Comparison of ENCODE assay signal across 20 cellular contexts in genomic region chr9:101403886-101404285, GRCh38. TPM values are rescaled to one million over a fixed set of nuclear protein-coding genes. Genes with fewer than 3 reads are reported as not detected.
DNase-seq lines count a peak whose midpoint lies in the region; ATAC-seq, FAIRE-seq and TF ChIP-seq lines count a peak whose summit lies in the region.
"Had no signal": no experiment of that assay in that cellular context is flagged by ENCODE, and none has a peak within 500 bp of the region (broad histone marks: within the 10 kb centered on the region; RNA-seq: fewer than 3 reads in every experiment).

No MANE protein-coding gene starts in this region.

- H3K4me1 ChIP-seq in HepG2 (ENCODE audit: insufficient read depth, low read length) (peaks cover 61% of the 10 kb centered on the region), right lobe of liver (peaks cover 0 to 9% (median 0%) of the 10 kb centered on the region in 4 donors), adipocyte (ENCODE audit: control insufficient read depth, insufficient read depth, low read length) (peaks cover 17% of the 10 kb centered on the region), psoas muscle (peaks cover 23% of the 10 kb centered on the region)
- H3K4me1 ChIP-seq: BE2C, HAP-1 had no signal

- peaks cover 38% of the 10 kb centered on the region for H3K9me3 Mint-ChIP-seq in endothelial cell (ENCODE audit: unreplicated experiment)

- H3K36me3 ChIP-seq in HepG2 (replicated peaks in 1 of 2; ENCODE audit: control insufficient read depth in 1 of 2, insufficient read depth in 2 of 2, low read length in 2 of 2): peaks cover 29 to 86% of the 10 kb centered on the region in 2 experiments
- peaks cover 0 to 67% (median 56%) of the 10 kb centered on the region in 4 donors for H3K36me3 ChIP-seq in right lobe of liver
- peaks cover 86% of the 10 kb centered on the region for H3K36me3 ChIP-seq in adipocyte (ENCODE audit: control insufficient read depth, insufficient read depth, low read length, severe bottlenecking)
- H3K36me3 ChIP-seq in psoas muscle (ENCODE audit: insufficient read depth in 1 of 2, low read depth in 1 of 2): peaks cover 48 to 89% of the 10 kb centered on the region in 2 donors

- peaks cover 47% of the 10 kb centered on the region for H3K79me2 ChIP-seq in HepG2 (ENCODE audit: insufficient read depth, low read length)

- intact Hi-C loops in HepG2 (cut with micrococcal nuclease; ENCODE audit: unreplicated experiment) (loop anchor here (1.0 kb wide), 1 partner anchor 16 kb away; no protein-coding TSS in a partner anchor), right lobe of liver (cut with DNase I) (no loop called here), psoas muscle (cut with DNase I) (no loop called here), posterior vena cava (cut with DNase I) (no loop called here)

- H3K9me3 ChIP-seq in HepG2 (ENCODE audit: low read length) (peaks cover 14% of the 10 kb centered on the region; the same call in 1 of the 2 replicates), right lobe of liver (peaks cover 0 to 27% (median 12%) of the 10 kb centered on the region in 4 donors), adipocyte (ENCODE audit: control insufficient read depth, low read length) (peaks cover 59% of the 10 kb centered on the region), psoas muscle (peaks cover 49% of the 10 kb centered on the region)

- no peak for TF ChIP-seq POLR2A in HepG2 (IDR thresholded peaks at IDR 0.05; ENCODE audit: insufficient read depth in 1 of 2, low read depth in 2 of 2, low read length in 2 of 2)
- no peak for TF ChIP-seq POLR2A in right lobe of liver (IDR thresholded peaks at IDR 0.05)

- H3K9ac ChIP-seq in HepG2 (ENCODE audit: insufficient read depth, low read depth, low read length) (no peak overlapping the region), adipocyte (ENCODE audit: low read length) (no peak overlapping the region)
- H3K9ac ChIP-seq: GM23248 had no signal

- H3K4me1 Mint-ChIP-seq in endothelial cell (ENCODE audit: unreplicated experiment): peaks cover 26% of the 10 kb centered on the region

- POLR2A ChIA-PET in HepG2 (lab: Yijun Ruan, JAX): interaction anchor here (0.7 kb wide), 1 partner anchor 12 kb away, joined by 3 read pairs; no protein-coding TSS in a partner anchor

- no peak overlapping the region for H3K4me2 ChIP-seq in HepG2 (ENCODE audit: low read depth, low read length)

- H3K4me3 Mint-ChIP-seq in endothelial cell (ENCODE audit: unreplicated experiment): peak overlapping the region; percentile 83

- H3K4me3 ChIP-seq in HepG2 (replicated peaks in 1 of 3; ENCODE audit: insufficient read depth in 1 of 3, low read depth in 2 of 3, low read length in 3 of 3) (no peak overlapping the region), right lobe of liver (no peak overlapping the region), adipocyte (ENCODE audit: low read length) (peak overlapping the region; percentile 21), psoas muscle (no peak overlapping the region)
- H3K4me3 ChIP-seq: GM23248, HAP-1 had no signal

- H3K27me3 Mint-ChIP-seq in endothelial cell (ENCODE audit: unreplicated experiment): peaks cover 7% of the 10 kb centered on the region
- H3K27me3 Mint-ChIP-seq: CD4-positive, CD25-positive, alpha-beta regulatory T cell; CD8-positive, alpha-beta memory T cell had no signal

- no peak for TF ChIP-seq CTCF in HepG2 (CRISPR knock-in tag; IDR thresholded peaks at IDR 0.05)
- no peak for TF ChIP-seq CTCF in right lobe of liver (IDR thresholded peaks at IDR 0.05)
- TF ChIP-seq CTCF in endothelial cell (IDR thresholded peaks at IDR 0.05; ENCODE audit: unreplicated experiment): no peak
- no peak for TF ChIP-seq CTCF in psoas muscle (IDR thresholded peaks at IDR 0.05)

- TF ChIP-seq RAD21 in HepG2 (CRISPR knock-in tag; IDR thresholded peaks at IDR 0.05): no peak

- TF ChIP-seq EP300 in HepG2 (IDR thresholded peaks at IDR 0.05; ENCODE audit: low read depth in 2 of 2, low read length in 2 of 2) (no peak), HepG2 (CRISPR knock-in tag; IDR thresholded peaks at IDR 0.05; ENCODE audit: borderline replicate concordance) (no peak)

- in situ Hi-C loops in HepG2 (cut with HindIII; ENCODE audit: extremely low pct_ligation_motif_present, low pct_unique_long_range_greater_than_20kb): no loop called here

- no peak overlapping the region for H3K27ac ChIP-seq in HepG2 (ENCODE audit: extremely low read length, insufficient read depth, low read length)
- H3K27ac ChIP-seq in right lobe of liver: no peak overlapping the region
- no peak overlapping the region for H3K27ac ChIP-seq in psoas muscle
- H3K27ac ChIP-seq: GM23248 had no signal

- 98% methylated on average over 5 of the region's 5 CpGs for WGBS in HepG2 (ENCODE audit: low lambda C conversion rate)
- 95% methylated on average over 5 of the region's 5 CpGs for WGBS in right lobe of liver (ENCODE audit: insufficient coverage, low coverage, low lambda C conversion rate, missing lambda C conversion rate)
- 97 to 100% (median 99%) methylated on average over 5 of the region's 5 CpGs for WGBS in psoas muscle, 3 donors

- no TSS peak for BruUV-seq in HepG2 (replicated peaks; lab: Mats Ljungman, UMichigan)

- CTCF ChIA-PET in HepG2 (lab: Yijun Ruan, JAX; ENCODE audit: low intra/inter-chr PET ratio, low total read pairs): no interaction called here

- ATAC-seq in HepG2 (no peak), right lobe of liver (no peak), psoas muscle (no peak)

- FAIRE-seq in HepG2 (lab: Jason Lieb, UNC): no peak
- FAIRE-seq: D721Med, GM12891 had no signal

- H2AFZ ChIP-seq in HepG2 (ENCODE audit: low read length): no peak overlapping the region
- H2AFZ ChIP-seq: GM23248 had no signal

- H3K27ac Mint-ChIP-seq in endothelial cell (ENCODE audit: unreplicated experiment): no peak overlapping the region
- H3K27ac Mint-ChIP-seq: CD8-positive, alpha-beta memory T cell had no signal

- no peak for DNase-seq in HepG2 (ENCODE audit: low spot score)
- DNase-seq in right lobe of liver: no peak
- no peak for DNase-seq in adipocyte (ENCODE audit: low read depth)
- DNase-seq in endothelial cell (ENCODE audit: low spot score): no peak
- no peak for DNase-seq in psoas muscle
- no peak for DNase-seq in cerebellum (ENCODE audit: low spot score)
- DNase-seq in posterior vena cava (ENCODE audit: low spot score): no peak
- DNase-seq: ACHN; BE2C; C1 segment of cervical spinal cord; CD4-positive, CD25-positive, alpha-beta regulatory T cell; CD8-positive, alpha-beta memory T cell; COR-L47; GM23248 had no signal

- H3K27me3 ChIP-seq in HepG2 (ENCODE audit: control insufficient read depth in 1 of 2, insufficient read depth in 2 of 2, low read length in 2 of 2): no peaks in the 10 kb centered on the region; a peak in 1 of 5 replicates
- H3K27me3 ChIP-seq in right lobe of liver: no peaks in the 10 kb centered on the region
- no peaks in the 10 kb centered on the region for H3K27me3 ChIP-seq in adipocyte (replicated peaks; ENCODE audit: control insufficient read depth, insufficient read depth, low read length)
- no peaks in the 10 kb centered on the region for H3K27me3 ChIP-seq in psoas muscle (ENCODE audit: insufficient read depth in 3 of 3, low read length in 2 of 3)
- H3K27me3 ChIP-seq: BE2C had no signal

- H3K36me3 Mint-ChIP-seq in endothelial cell (ENCODE audit: low read depth, unreplicated experiment): peaks cover 84% of the 10 kb centered on the region

- H4K20me1 ChIP-seq in HepG2 (ENCODE audit: insufficient read depth, low read length): 0 out of 2 replicates have a peak, but pooled peaks cover 7% of the 10 kb centered on the region

RNA-seq across cellular contexts. Expression of gene ZNF189, which starts 5.2 kb away (rescaled TPM):
- total RNA-seq in HepG2 (2016; rRNA removed; fragmentation: Illumina TruSeq; extraction: Trizol) (50.0 and 65.4 TPM in 2 replicates), right lobe of liver (1 to 10 TPM; 5.7 to 9.7 (median 8.2) TPM), endothelial cell (ENCODE audit: unreplicated experiment) (31.0 TPM), psoas muscle (10 to 100 TPM in 3 of 4 donors, 1 to 10 TPM in 1; 7.8 to 31.3 (median 12.2) TPM), cerebellum (40.6 TPM), posterior vena cava (10 to 100 TPM; 17.8 to 18.7 TPM)
- 8.6 and 10.3 TPM in 2 replicates for total RNA-seq in HepG2 (2016; cell fraction: cytosol; rRNA removed; fragmentation: Illumina TruSeq; extraction: Trizol; ENCODE audit: low read depth)
- total RNA-seq in HepG2 (2016; cell fraction: insoluble cytoplasmic fraction; rRNA removed; fragmentation: Illumina TruSeq; extraction: Trizol): 48.2 and 65.9 TPM in 2 replicates
- total RNA-seq in HepG2 (2016; cell fraction: membrane; rRNA removed; fragmentation: Illumina TruSeq; extraction: Trizol): 33.1 and 39.4 TPM in 2 replicates
- 46.2 and 50.3 TPM in 2 replicates for total RNA-seq in HepG2 (2016; cell fraction: nucleus; rRNA removed; fragmentation: Illumina TruSeq; extraction: Trizol)
- polyA plus RNA-seq in HepG2 (2011; rRNA removed) (7.9 and 8.4 TPM in 2 replicates), psoas muscle (10 to 100 TPM in 1 of 3 donors, 1 to 10 TPM in 2; 6.1 to 13.2 (median 7.4) TPM)
- polyA plus RNA-seq in HepG2 (2011; cell fraction: cytosol; rRNA removed): 2.8 and 5.5 TPM in 2 replicates
- polyA plus RNA-seq in HepG2 (2011; cell fraction: nucleus; rRNA removed): 11.7 and 16.1 TPM in 2 replicates
- polyA plus RNA-seq in HepG2 (2012): 23.9 and 31.6 TPM in 2 replicates
- polyA plus RNA-seq in HepG2 (2016; cell fraction: cytosol; fragmentation: Illumina TruSeq; extraction: Trizol; ENCODE audit: low read depth): 3.4 and 3.7 TPM in 2 replicates
- polyA plus RNA-seq in HepG2 (2016; cell fraction: insoluble cytoplasmic fraction; fragmentation: Illumina TruSeq; extraction: Trizol; ENCODE audit: low read depth): 40.8 and 42.4 TPM in 2 replicates
- 12.9 and 13.9 TPM in 2 replicates for polyA plus RNA-seq in HepG2 (2016; cell fraction: membrane; fragmentation: Illumina TruSeq; extraction: Trizol; ENCODE audit: low read depth)
- 52.8 and 60.4 TPM in 2 replicates for polyA plus RNA-seq in HepG2 (2016; cell fraction: nucleus; fragmentation: Illumina TruSeq; extraction: Trizol; ENCODE audit: insufficient read depth, low read depth)
- polyA minus RNA-seq in HepG2 (2011; rRNA and poly(A)+ RNA removed; ENCODE audit: low replicate concordance): 2.2 and 6.6 TPM in 2 replicates
- 10.9 and 12.4 TPM in 2 replicates for polyA minus RNA-seq in HepG2 (2011; cell fraction: cytosol; rRNA and poly(A)+ RNA removed)
- polyA minus RNA-seq in HepG2 (2011; cell fraction: nucleus; rRNA and poly(A)+ RNA removed): 77.9 and 116 TPM in 2 replicates

RNA-seq across cellular contexts. Expression of gene MRPL50, which starts 5.5 kb away (rescaled TPM):
- 70.0 and 107 TPM in 2 replicates for total RNA-seq in HepG2 (2016; rRNA removed; fragmentation: Illumina TruSeq; extraction: Trizol)
- 21.0 and 24.1 TPM in 2 replicates for total RNA-seq in HepG2 (2016; cell fraction: cytosol; rRNA removed; fragmentation: Illumina TruSeq; extraction: Trizol; ENCODE audit: low read depth)
- total RNA-seq in HepG2 (2016; cell fraction: insoluble cytoplasmic fraction; rRNA removed; fragmentation: Illumina TruSeq; extraction: Trizol): 68.9 and 116 TPM in 2 replicates
- 28.1 and 35.5 TPM in 2 replicates for total RNA-seq in HepG2 (2016; cell fraction: membrane; rRNA removed; fragmentation: Illumina TruSeq; extraction: Trizol)
- 39.6 and 40.3 TPM in 2 replicates for total RNA-seq in HepG2 (2016; cell fraction: nucleus; rRNA removed; fragmentation: Illumina TruSeq; extraction: Trizol)
- 30.0 and 37.1 TPM in 2 replicates for polyA plus RNA-seq in HepG2 (2011; rRNA removed)
- polyA plus RNA-seq in HepG2 (2011; cell fraction: cytosol; rRNA removed): 12.7 and 22.1 TPM in 2 replicates
- polyA plus RNA-seq in HepG2 (2011; cell fraction: nucleus; rRNA removed): 6.3 and 8.8 TPM in 2 replicates
- polyA plus RNA-seq in HepG2 (2012): 35.5 and 51.6 TPM in 2 replicates
- 9.9 and 11.7 TPM in 2 replicates for polyA plus RNA-seq in HepG2 (2016; cell fraction: cytosol; fragmentation: Illumina TruSeq; extraction: Trizol; ENCODE audit: low read depth)
- polyA plus RNA-seq in HepG2 (2016; cell fraction: insoluble cytoplasmic fraction; fragmentation: Illumina TruSeq; extraction: Trizol; ENCODE audit: low read depth): 93.2 and 105 TPM in 2 replicates
- 17.3 and 19.1 TPM in 2 replicates for polyA plus RNA-seq in HepG2 (2016; cell fraction: membrane; fragmentation: Illumina TruSeq; extraction: Trizol; ENCODE audit: low read depth)
- polyA plus RNA-seq in HepG2 (2016; cell fraction: nucleus; fragmentation: Illumina TruSeq; extraction: Trizol; ENCODE audit: insufficient read depth, low read depth): 41.9 and 44.2 TPM in 2 replicates
- polyA minus RNA-seq in HepG2 (2011; rRNA and poly(A)+ RNA removed; ENCODE audit: low replicate concordance): 2.7 and 4.1 TPM in 2 replicates
- polyA minus RNA-seq in HepG2 (2011; cell fraction: cytosol; rRNA and poly(A)+ RNA removed): 6.6 and 7.6 TPM in 2 replicates
- 36.7 and 38.1 TPM in 2 replicates for polyA minus RNA-seq in HepG2 (2011; cell fraction: nucleus; rRNA and poly(A)+ RNA removed)
- 1 to 10 TPM; 4.6 to 8.7 (median 6.7) TPM for total RNA-seq in right lobe of liver
- 11.1 TPM for total RNA-seq in endothelial cell (ENCODE audit: unreplicated experiment)
- total RNA-seq in psoas muscle: 10 to 100 TPM; 11.0 to 15.2 (median 12.0) TPM
- polyA plus RNA-seq in psoas muscle: 10 to 100 TPM in 2 of 3 donors, 1 to 10 TPM in 1; 8.6 to 19.9 (median 14.1) TPM
- total RNA-seq in cerebellum: 34.2 TPM
- total RNA-seq in posterior vena cava: 1 to 10 TPM; 8.9 to 9.5 TPM

RNA-seq across cellular contexts. Expression of gene BAAT, which starts 19.1 kb away (rescaled TPM):
- total RNA-seq in HepG2 (2016; rRNA removed; fragmentation: Illumina TruSeq; extraction: Trizol) (0.71 and 1.0 TPM in 2 replicates), right lobe of liver (100 to 1,000 TPM; 223 to 648 (median 507) TPM), endothelial cell (ENCODE audit: unreplicated experiment) (not detected), psoas muscle (under 1 TPM; 0.15 to 0.71 (median 0.25) TPM), cerebellum (not detected), posterior vena cava (under 1 TPM in 1 of 2 donors, not detected in 1; 0.09 TPM)
- total RNA-seq in HepG2 (2016; cell fraction: cytosol; rRNA removed; fragmentation: Illumina TruSeq; extraction: Trizol; ENCODE audit: low read depth): 0.20 and 0.26 TPM in 2 replicates
- 0.45 and 0.77 TPM in 2 replicates for total RNA-seq in HepG2 (2016; cell fraction: insoluble cytoplasmic fraction; rRNA removed; fragmentation: Illumina TruSeq; extraction: Trizol)
- total RNA-seq in HepG2 (2016; cell fraction: membrane; rRNA removed; fragmentation: Illumina TruSeq; extraction: Trizol): 0.34 and 0.56 TPM in 2 replicates
- total RNA-seq in HepG2 (2016; cell fraction: nucleus; rRNA removed; fragmentation: Illumina TruSeq; extraction: Trizol): 0.78 and 0.97 TPM in 2 replicates
- polyA plus RNA-seq in HepG2 (2011; rRNA removed) (7.9 and 11.2 TPM in 2 replicates), psoas muscle (under 1 TPM; 0.08 to 0.31 (median 0.08) TPM)
- polyA plus RNA-seq in HepG2 (2011; cell fraction: cytosol; rRNA removed): 3.9 and 10.6 TPM in 2 replicates
- 4.2 and 7.6 TPM in 2 replicates for polyA plus RNA-seq in HepG2 (2011; cell fraction: nucleus; rRNA removed)
- 26.8 and 34.2 TPM in 2 replicates for polyA plus RNA-seq in HepG2 (2012)
- 0.07 and 0.18 TPM in 2 replicates for polyA plus RNA-seq in HepG2 (2016; cell fraction: cytosol; fragmentation: Illumina TruSeq; extraction: Trizol; ENCODE audit: low read depth)
- polyA plus RNA-seq in HepG2 (2016; cell fraction: insoluble cytoplasmic fraction; fragmentation: Illumina TruSeq; extraction: Trizol; ENCODE audit: low read depth): 0.80 and 0.87 TPM in 2 replicates
- polyA plus RNA-seq in HepG2 (2016; cell fraction: membrane; fragmentation: Illumina TruSeq; extraction: Trizol; ENCODE audit: low read depth): 0.22 and 0.24 TPM in 2 replicates
- 1.4 and 1.7 TPM in 2 replicates for polyA plus RNA-seq in HepG2 (2016; cell fraction: nucleus; fragmentation: Illumina TruSeq; extraction: Trizol; ENCODE audit: insufficient read depth, low read depth)
- 0.05 and 7.3 TPM in 2 replicates for polyA minus RNA-seq in HepG2 (2011; rRNA and poly(A)+ RNA removed; ENCODE audit: low replicate concordance)
- polyA minus RNA-seq in HepG2 (2011; cell fraction: cytosol; rRNA and poly(A)+ RNA removed): 5.0 and 10.0 TPM in 2 replicates
- polyA minus RNA-seq in HepG2 (2011; cell fraction: nucleus; rRNA and poly(A)+ RNA removed): 7.6 and 12.8 TPM in 2 replicates
- total RNA-seq: A172; CD8-positive, alpha-beta memory T cell; GM23248; H4 had no signal

RNA-seq across cellular contexts. Expression of gene ALDOB, which starts 31.7 kb away (rescaled TPM):
- total RNA-seq in HepG2 (2016; rRNA removed; fragmentation: Illumina TruSeq; extraction: Trizol): 0.97 and 1.1 TPM in 2 replicates
- total RNA-seq in HepG2 (2016; cell fraction: cytosol; rRNA removed; fragmentation: Illumina TruSeq; extraction: Trizol; ENCODE audit: low read depth): 0.26 and 0.91 TPM in 2 replicates
- total RNA-seq in HepG2 (2016; cell fraction: insoluble cytoplasmic fraction; rRNA removed; fragmentation: Illumina TruSeq; extraction: Trizol): 0.48 and 0.97 TPM in 2 replicates
- 0.86 and 0.90 TPM in 2 replicates for total RNA-seq in HepG2 (2016; cell fraction: membrane; rRNA removed; fragmentation: Illumina TruSeq; extraction: Trizol)
- total RNA-seq in HepG2 (2016; cell fraction: nucleus; rRNA removed; fragmentation: Illumina TruSeq; extraction: Trizol): 0.34 and 0.56 TPM in 2 replicates
- 0.29 and 0.84 TPM in 2 replicates for polyA plus RNA-seq in HepG2 (2011; rRNA removed)
- polyA plus RNA-seq in HepG2 (2011; cell fraction: cytosol; rRNA removed): 0.74 and 0.91 TPM in 2 replicates
- polyA plus RNA-seq in HepG2 (2011; cell fraction: nucleus; rRNA removed): 0.39 and 0.48 TPM in 2 replicates
- 2.4 TPM in 2 replicates for polyA plus RNA-seq in HepG2 (2012)
- 0.50 and 0.58 TPM in 2 replicates for polyA plus RNA-seq in HepG2 (2016; cell fraction: cytosol; fragmentation: Illumina TruSeq; extraction: Trizol; ENCODE audit: low read depth)
- 0.89 and 1.8 TPM in 2 replicates for polyA plus RNA-seq in HepG2 (2016; cell fraction: insoluble cytoplasmic fraction; fragmentation: Illumina TruSeq; extraction: Trizol; ENCODE audit: low read depth)
- 0.68 and 0.76 TPM in 2 replicates for polyA plus RNA-seq in HepG2 (2016; cell fraction: membrane; fragmentation: Illumina TruSeq; extraction: Trizol; ENCODE audit: low read depth)
- 0.57 and 0.68 TPM in 2 replicates for polyA plus RNA-seq in HepG2 (2016; cell fraction: nucleus; fragmentation: Illumina TruSeq; extraction: Trizol; ENCODE audit: insufficient read depth, low read depth)
- 0.78 TPM in 1 of 2 replicates, not detected in the other for polyA minus RNA-seq in HepG2 (2011; rRNA and poly(A)+ RNA removed; ENCODE audit: low replicate concordance)
- 0.53 and 0.59 TPM in 2 replicates for polyA minus RNA-seq in HepG2 (2011; cell fraction: cytosol; rRNA and poly(A)+ RNA removed)
- 0.26 TPM in 1 of 2 replicates, not detected in the other for polyA minus RNA-seq in HepG2 (2011; cell fraction: nucleus; rRNA and poly(A)+ RNA removed)
- total RNA-seq in right lobe of liver: 1,000 to 10,000 TPM; 2,876 to 4,505 (median 3,144) TPM
- 0.31 TPM for total RNA-seq in endothelial cell (ENCODE audit: unreplicated experiment)
- under 1 TPM in 2 of 4 donors, not detected in 2; 0.26 to 0.82 TPM for total RNA-seq in psoas muscle
- 1 to 10 TPM in 1 of 3 donors, under 1 TPM in 2; 0.30 to 4.3 (median 0.48) TPM for polyA plus RNA-seq in psoas muscle
- 0.54 TPM for total RNA-seq in cerebellum
- total RNA-seq in posterior vena cava: under 1 TPM in 1 of 2 donors, not detected in 1; 0.24 TPM
- total RNA-seq: A172; CD4-positive, CD25-positive, alpha-beta regulatory T cell; CD8-positive, alpha-beta memory T cell; GM23248; H4; HT-29 had no signal
- polyA plus RNA-seq: CD4-positive, CD25-positive, alpha-beta regulatory T cell; CD8-positive, alpha-beta memory T cell had no signal

Comparison
In these comparisons a context has a peak if more than half of its experiments do, and no peak if none do; other contexts are left out.
1. RNA of gene BAAT, which starts 19.1 kb away (total RNA-seq): 223 to 648 TPM in right lobe of liver; 0.20 to 1.0 TPM in HepG2, 0.15 to 0.71 TPM in psoas muscle, 0.09 TPM in posterior vena cava, not detected in cerebellum (single experiment) and not detected in endothelial cell (single experiment); every median in the first group is over 100 times any median in the second.